Comparison of ENCODE assay signal across 8 cellular contexts in the genomic region with DNA sequence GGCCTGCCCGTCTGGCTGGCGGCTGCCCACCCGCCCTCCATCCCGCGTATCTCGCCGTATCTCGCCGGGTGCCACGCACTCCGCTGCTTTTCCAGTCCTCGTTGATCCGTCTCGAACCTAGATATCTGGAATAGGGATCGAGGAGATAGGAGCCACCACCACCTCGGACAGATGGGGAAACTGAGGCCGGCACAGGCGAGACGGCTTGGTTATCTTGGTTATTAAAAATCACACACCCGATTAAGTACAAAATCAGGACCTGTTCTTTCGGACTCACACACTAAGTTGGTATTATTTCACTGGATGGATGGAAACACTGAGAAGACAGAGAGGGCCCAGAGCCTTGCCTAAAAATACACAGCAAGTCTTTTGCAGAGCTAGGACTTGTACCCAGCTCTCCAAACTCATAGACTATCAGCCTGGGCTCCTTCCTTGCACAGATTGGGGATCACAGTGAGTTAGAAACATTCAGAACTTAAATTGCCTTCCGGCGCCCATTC. TPM values are rescaled to one million over a fixed set of nuclear protein-coding genes. Genes with fewer than 3 reads are reported as not detected.
DNase-seq lines count a peak whose midpoint lies in the region; ATAC-seq, FAIRE-seq and TF ChIP-seq lines count a peak whose summit lies in the region.

No MANE protein-coding gene starts in this region.

- H3K9me1 ChIP-seq in endothelial cell of umbilical vein (replicated peaks; ENCODE audit: control insufficient read depth, extremely low read depth, insufficient read depth, low read length), result no peaks in the 10 kb centered on the region

- H3K4me3 ChIP-seq in DND-41 (ENCODE audit: low read depth in 1 of 2, low read length in 2 of 2) (peak overlapping the region; percentile 62 to 70), OCI-LY1 (ENCODE audit: low read depth, low read length, poor library complexity, severe bottlenecking) (peak overlapping the region; percentile 74), endothelial cell of umbilical vein (replicated peaks in 1 of 3; ENCODE audit: insufficient read depth in 1 of 3, low read depth in 1 of 3, low read length in 3 of 3) (peak overlapping the region; percentile 71 to 76 (median 74))

- no peak for FAIRE-seq in endothelial cell of umbilical vein (lab: Jason Lieb, UNC)

- intact Hi-C loops in endothelial cell of umbilical vein (cut with micrococcal nuclease), result loop anchor here (1.0 to 2.0 kb wide), 2 partner anchors 58 to 324 kb away; no protein-coding TSS in a partner anchor

- H3F3A ChIP-seq in OCI-LY1 (ENCODE audit: insufficient read depth, low read length), result no peaks in the 10 kb centered on the region

- H3K79me2 ChIP-seq in DND-41 (ENCODE audit: insufficient read depth, low read length) (peaks cover 12% of the 10 kb centered on the region), OCI-LY1 (ENCODE audit: insufficient read depth, low read length) (no peaks in the 10 kb centered on the region), endothelial cell of umbilical vein (ENCODE audit: control insufficient read depth, insufficient read depth, low read length) (no peaks in the 10 kb centered on the region)

- H3K4me2 ChIP-seq in DND-41 (ENCODE audit: insufficient read depth, low read length), result peak overlapping the region; percentile 92
- peak overlapping the region; percentile 74 for H3K4me2 ChIP-seq in OCI-LY1 (ENCODE audit: low read length)
- peak overlapping the region; percentile 79 for H3K4me2 ChIP-seq in endothelial cell of umbilical vein (ENCODE audit: insufficient read depth, low read length)

- dilution Hi-C loops in endothelial cell of umbilical vein (cut with MboI; ENCODE audit: extremely low pct_ligation_motif_present, low sequenced_read_pairs), result no loop called here

- BruUV-seq in endothelial cell of umbilical vein (replicated peaks; lab: Mats Ljungman, UMichigan), result TSS peak; percentile 47

- H3K27ac ChIP-seq in DND-41 (ENCODE audit: low read length), result peak overlapping the region; percentile 17
- H3K27ac ChIP-seq in OCI-LY1 (ENCODE audit: low read depth, low read length, poor library complexity, severe bottlenecking), result no peak overlapping the region
- peak overlapping the region; percentile 85 for H3K27ac ChIP-seq in endothelial cell of umbilical vein (ENCODE audit: insufficient read depth, low read depth, low read length)

- TF ChIP-seq POLR2A in endothelial cell of umbilical vein (IDR thresholded peaks at IDR 0.05; ENCODE audit: low read depth, low read length), result no peak

- H3K9me2 ChIP-seq in OCI-LY1 (ENCODE audit: low read depth, low read length), result no peaks in the 10 kb centered on the region

- H2AFZ ChIP-seq in DND-41 (ENCODE audit: low read depth, low read length), result peak overlapping the region; percentile 84
- H2AFZ ChIP-seq in OCI-LY1 (ENCODE audit: low read length), result no peak overlapping the region
- peak overlapping the region; percentile 96 for H2AFZ ChIP-seq in endothelial cell of umbilical vein (ENCODE audit: low read depth, low read length)

- DNase-seq in DND-41 (no peak), endothelial cell of umbilical vein (ENCODE audit: low read depth, low spot score) (peak; percentile 19), occipital lobe (lab: John Stamatoyannopoulos, UW) (peak; percentile 9), NCI-H446 treated with DMSO at 0.1 percent for 48 hours (lab: John Stamatoyannopoulos, UW) (no peak), COR-L47 (lab: John Stamatoyannopoulos, UW) (no peak)

- CTCF ChIA-PET in endothelial cell of umbilical vein (lab: Charles Lee), result interaction anchor here (0.7 to 13.6 kb wide), 22 partner anchors 10 to 294 kb away, joined by 3 to 421 read pairs (median 5); no protein-coding TSS in a partner anchor

- H3K9ac ChIP-seq in DND-41 (ENCODE audit: low read depth, low read length) (peak overlapping the region; percentile 79), OCI-LY1 (ENCODE audit: low read length) (peak overlapping the region; percentile 66), endothelial cell of umbilical vein (replicated peaks; ENCODE audit: extremely low read depth, insufficient read depth, low read length) (peak overlapping the region; percentile 72)

- TF ChIP-seq CTCF in DND-41 (IDR thresholded peaks at IDR 0.05; ENCODE audit: borderline replicate concordance, extremely low read depth, low read length, poor library complexity, severe bottlenecking) (no peak), OCI-LY1 (IDR thresholded peaks at IDR 0.05; ENCODE audit: low read length) (no peak), endothelial cell of umbilical vein (IDR thresholded peaks at IDR 0.05; ENCODE audit: extremely low read depth in 1 of 2, insufficient read depth in 1 of 2, low read depth in 1 of 2, low read length in 2 of 2) (no peak)

- peaks cover 26% of the 10 kb centered on the region for H3K4me1 ChIP-seq in DND-41 (ENCODE audit: insufficient read depth, low read length)
- peaks cover 24% of the 10 kb centered on the region for H3K4me1 ChIP-seq in OCI-LY1 (ENCODE audit: insufficient read depth, low read length, severe bottlenecking)
- H3K4me1 ChIP-seq in endothelial cell of umbilical vein (ENCODE audit: control insufficient read depth, extremely low read depth, insufficient read depth, low read length), result peaks cover 21% of the 10 kb centered on the region

- H4K20me1 ChIP-seq in DND-41 (ENCODE audit: insufficient read depth, low read length) (no peaks in the 10 kb centered on the region; the same call in 1 of the 2 replicates), OCI-LY1 (ENCODE audit: insufficient read depth, low read length) (no peaks in the 10 kb centered on the region), endothelial cell of umbilical vein (replicated peaks; ENCODE audit: control insufficient read depth, extremely low read depth, insufficient read depth, low read length) (no peaks in the 10 kb centered on the region)

- H3K9me3 ChIP-seq in DND-41 (ENCODE audit: insufficient read depth, low read length, severe bottlenecking) (no peaks in the 10 kb centered on the region), OCI-LY1 (ENCODE audit: low read length) (no peaks in the 10 kb centered on the region), endothelial cell of umbilical vein (replicated peaks; ENCODE audit: control insufficient read depth, insufficient read depth, low read length) (no peaks in the 10 kb centered on the region)

- no peaks in the 10 kb centered on the region for H3K36me3 ChIP-seq in DND-41 (ENCODE audit: insufficient read depth, low read length)
- H3K36me3 ChIP-seq in OCI-LY1 (ENCODE audit: insufficient read depth, low read length), result no peaks in the 10 kb centered on the region
- no peaks in the 10 kb centered on the region for H3K36me3 ChIP-seq in endothelial cell of umbilical vein (ENCODE audit: control insufficient read depth in 2 of 2, extremely low read depth in 1 of 2, insufficient read depth in 2 of 2, low read length in 2 of 2)

- H3K27me3 ChIP-seq in DND-41 (ENCODE audit: insufficient read depth, low read length, poor library complexity), result no peaks in the 10 kb centered on the region
- H3K27me3 ChIP-seq in OCI-LY1 (ENCODE audit: insufficient read depth, low read length), result no peaks in the 10 kb centered on the region
- no peaks in the 10 kb centered on the region for H3K27me3 ChIP-seq in endothelial cell of umbilical vein (ENCODE audit: control insufficient read depth in 2 of 2, insufficient read depth in 2 of 2, low read length in 2 of 2)

- ATAC-seq in DND-41 (ENCODE audit: insufficient read depth, low read depth), result no peak
- no peak for ATAC-seq in HG03571 (IDR thresholded peaks at IDR 0.05; ENCODE audit: unreplicated experiment)
- ATAC-seq in HG02678 (IDR thresholded peaks at IDR 0.05; ENCODE audit: unreplicated experiment), result no peak

- POLR2A ChIA-PET in endothelial cell of umbilical vein (lab: Charles Lee), result no interaction called here

RNA-seq across cellular contexts. Expression of a gene that starts 0.7 kb away (rescaled TPM):
- 16.5 and 16.8 TPM in 2 replicates for total RNA-seq in endothelial cell of umbilical vein
- 5.0 and 5.9 TPM in 2 replicates for polyA plus RNA-seq in endothelial cell of umbilical vein
- polyA plus RNA-seq in endothelial cell of umbilical vein (2011; cell fraction: cytosol; rRNA removed), result 4.1 and 4.3 TPM in 2 replicates
- 4.0 and 4.5 TPM in 2 replicates for polyA plus RNA-seq in endothelial cell of umbilical vein (2011; cell fraction: nucleus; rRNA removed)
- 9.5 and 14.9 TPM in 2 replicates for polyA plus RNA-seq in endothelial cell of umbilical vein (2012)
- 54.2 and 54.7 TPM in 2 replicates for polyA minus RNA-seq in endothelial cell of umbilical vein
- 4.4 TPM for polyA minus RNA-seq in endothelial cell of umbilical vein (2011; cell fraction: cytosol; rRNA and poly(A)+ RNA removed)
- polyA minus RNA-seq in endothelial cell of umbilical vein (2011; cell fraction: nucleus; rRNA and poly(A)+ RNA removed), result 6.5 and 18.6 TPM in 2 replicates
- total RNA-seq in occipital lobe, result 13.6 TPM

RNA-seq across cellular contexts. Expression of a gene that starts 16.6 kb away (rescaled TPM):
- total RNA-seq in endothelial cell of umbilical vein, result not detected in 2 replicates
- not detected in 2 replicates for polyA plus RNA-seq in endothelial cell of umbilical vein
- polyA plus RNA-seq in endothelial cell of umbilical vein (2011; cell fraction: cytosol; rRNA removed), result not detected in 2 replicates
- polyA plus RNA-seq in endothelial cell of umbilical vein (2011; cell fraction: nucleus; rRNA removed), result not detected in 2 replicates
- 0.07 TPM in 1 of 2 replicates, not detected in the other for polyA plus RNA-seq in endothelial cell of umbilical vein (2012)
- not detected in 2 replicates for polyA minus RNA-seq in endothelial cell of umbilical vein
- not detected for polyA minus RNA-seq in endothelial cell of umbilical vein (2011; cell fraction: cytosol; rRNA and poly(A)+ RNA removed)
- polyA minus RNA-seq in endothelial cell of umbilical vein (2011; cell fraction: nucleus; rRNA and poly(A)+ RNA removed), result not detected in 2 replicates
- total RNA-seq in occipital lobe, result not detected

RNA-seq across cellular contexts. Expression of a gene that starts 39.2 kb away (rescaled TPM):
- 3.6 and 4.1 TPM in 2 replicates for total RNA-seq in endothelial cell of umbilical vein
- polyA plus RNA-seq in endothelial cell of umbilical vein, result 5.0 and 5.4 TPM in 2 replicates
- 2.9 and 3.7 TPM in 2 replicates for polyA plus RNA-seq in endothelial cell of umbilical vein (2011; cell fraction: cytosol; rRNA removed)
- polyA plus RNA-seq in endothelial cell of umbilical vein (2011; cell fraction: nucleus; rRNA removed), result 4.4 and 5.5 TPM in 2 replicates
- 2.7 and 3.9 TPM in 2 replicates for polyA plus RNA-seq in endothelial cell of umbilical vein (2012)
- 13.5 and 17.0 TPM in 2 replicates for polyA minus RNA-seq in endothelial cell of umbilical vein
- polyA minus RNA-seq in endothelial cell of umbilical vein (2011; cell fraction: cytosol; rRNA and poly(A)+ RNA removed), result 2.9 TPM
- polyA minus RNA-seq in endothelial cell of umbilical vein (2011; cell fraction: nucleus; rRNA and poly(A)+ RNA removed), result 7.1 and 15.4 TPM in 2 replicates
- 5.1 TPM for total RNA-seq in occipital lobe

RNA-seq across cellular contexts. Expression of a gene that starts 39.3 kb away (rescaled TPM):
- total RNA-seq in endothelial cell of umbilical vein (43.0 and 52.6 TPM in 2 replicates), occipital lobe (19.8 TPM)
- polyA plus RNA-seq in endothelial cell of umbilical vein, result 34.8 and 38.3 TPM in 2 replicates
- 21.7 and 24.9 TPM in 2 replicates for polyA plus RNA-seq in endothelial cell of umbilical vein (2011; cell fraction: cytosol; rRNA removed)
- polyA plus RNA-seq in endothelial cell of umbilical vein (2011; cell fraction: nucleus; rRNA removed), result 114 TPM in 2 replicates
- 22.4 and 28.7 TPM in 2 replicates for polyA plus RNA-seq in endothelial cell of umbilical vein (2012)
- polyA minus RNA-seq in endothelial cell of umbilical vein, result 62.7 and 70.4 TPM in 2 replicates
- 30.9 TPM for polyA minus RNA-seq in endothelial cell of umbilical vein (2011; cell fraction: cytosol; rRNA and poly(A)+ RNA removed)
- polyA minus RNA-seq in endothelial cell of umbilical vein (2011; cell fraction: nucleus; rRNA and poly(A)+ RNA removed), result 52.1 and 57.0 TPM in 2 replicates

Comparison
In these comparisons a context has a peak if more than half of its experiments do, and no peak if none do; other contexts are left out.
1. DNase-seq: peak in endothelial cell of umbilical vein (single experiment) and occipital lobe (single experiment); none in DND-41 (single experiment), NCI-H446 treated with DMSO at 0.1 percent for 48 hours (single experiment) and COR-L47 (single experiment).
2. Peak in every context shown above with its lines, with median percentiles within 50 percentile points of each other: H3K4me2 ChIP-seq, H3K4me3 ChIP-seq and H3K9ac ChIP-seq.